Comparison of ENCODE assay signal across 1 cellular context in genomic region chr15:89334510-89335288, GRCh38.
A peak's percentile ranks its signal among the peaks of the same experiment; 100 is the strongest.
TF ChIP-seq lines count a peak whose summit lies in the region.

Gene POLG, minus strand, starts transcription at chr15:89334824. Its CDS starts 1,070 bp downstream, at chr15:89333754.

TF ChIP-seq in K562, 482 proteins besides CTCF, POLR2A, EP300 and RAD21 (continued from another document and continues in another):
- TF ChIP-seq, protein P1, sequence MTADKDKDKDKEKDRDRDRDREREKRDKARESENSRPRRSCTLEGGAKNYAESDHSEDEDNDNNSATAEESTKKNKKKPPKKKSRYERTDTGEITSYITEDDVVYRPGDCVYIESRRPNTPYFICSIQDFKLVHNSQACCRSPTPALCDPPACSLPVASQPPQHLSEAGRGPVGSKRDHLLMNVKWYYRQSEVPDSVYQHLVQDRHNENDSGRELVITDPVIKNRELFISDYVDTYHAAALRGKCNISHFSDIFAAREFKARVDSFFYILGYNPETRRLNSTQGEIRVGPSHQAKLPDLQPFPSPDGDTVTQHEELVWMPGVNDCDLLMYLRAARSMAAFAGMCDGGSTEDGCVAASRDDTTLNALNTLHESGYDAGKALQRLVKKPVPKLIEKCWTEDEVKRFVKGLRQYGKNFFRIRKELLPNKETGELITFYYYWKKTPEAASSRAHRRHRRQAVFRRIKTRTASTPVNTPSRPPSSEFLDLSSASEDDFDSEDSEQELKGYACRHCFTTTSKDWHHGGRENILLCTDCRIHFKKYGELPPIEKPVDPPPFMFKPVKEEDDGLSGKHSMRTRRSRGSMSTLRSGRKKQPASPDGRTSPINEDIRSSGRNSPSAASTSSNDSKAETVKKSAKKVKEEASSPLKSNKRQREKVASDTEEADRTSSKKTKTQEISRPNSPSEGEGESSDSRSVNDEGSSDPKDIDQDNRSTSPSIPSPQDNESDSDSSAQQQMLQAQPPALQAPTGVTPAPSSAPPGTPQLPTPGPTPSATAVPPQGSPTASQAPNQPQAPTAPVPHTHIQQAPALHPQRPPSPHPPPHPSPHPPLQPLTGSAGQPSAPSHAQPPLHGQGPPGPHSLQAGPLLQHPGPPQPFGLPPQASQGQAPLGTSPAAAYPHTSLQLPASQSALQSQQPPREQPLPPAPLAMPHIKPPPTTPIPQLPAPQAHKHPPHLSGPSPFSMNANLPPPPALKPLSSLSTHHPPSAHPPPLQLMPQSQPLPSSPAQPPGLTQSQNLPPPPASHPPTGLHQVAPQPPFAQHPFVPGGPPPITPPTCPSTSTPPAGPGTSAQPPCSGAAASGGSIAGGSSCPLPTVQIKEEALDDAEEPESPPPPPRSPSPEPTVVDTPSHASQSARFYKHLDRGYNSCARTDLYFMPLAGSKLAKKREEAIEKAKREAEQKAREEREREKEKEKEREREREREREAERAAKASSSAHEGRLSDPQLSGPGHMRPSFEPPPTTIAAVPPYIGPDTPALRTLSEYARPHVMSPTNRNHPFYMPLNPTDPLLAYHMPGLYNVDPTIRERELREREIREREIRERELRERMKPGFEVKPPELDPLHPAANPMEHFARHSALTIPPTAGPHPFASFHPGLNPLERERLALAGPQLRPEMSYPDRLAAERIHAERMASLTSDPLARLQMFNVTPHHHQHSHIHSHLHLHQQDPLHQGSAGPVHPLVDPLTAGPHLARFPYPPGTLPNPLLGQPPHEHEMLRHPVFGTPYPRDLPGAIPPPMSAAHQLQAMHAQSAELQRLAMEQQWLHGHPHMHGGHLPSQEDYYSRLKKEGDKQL (CRISPR knock-in tag; IDR thresholded peaks at IDR 0.05; ENCODE audit: borderline replicate concordance), result no peak; the same call in 1 of the 2 replicates
- TF ChIP-seq ATF2 (CRISPR knock-in tag; IDR thresholded peaks at IDR 0.05), result no peak
- no peak for TF ChIP-seq ZNF512 (tag; IDR thresholded peaks at IDR 0.05)
- TF ChIP-seq, protein P2, sequence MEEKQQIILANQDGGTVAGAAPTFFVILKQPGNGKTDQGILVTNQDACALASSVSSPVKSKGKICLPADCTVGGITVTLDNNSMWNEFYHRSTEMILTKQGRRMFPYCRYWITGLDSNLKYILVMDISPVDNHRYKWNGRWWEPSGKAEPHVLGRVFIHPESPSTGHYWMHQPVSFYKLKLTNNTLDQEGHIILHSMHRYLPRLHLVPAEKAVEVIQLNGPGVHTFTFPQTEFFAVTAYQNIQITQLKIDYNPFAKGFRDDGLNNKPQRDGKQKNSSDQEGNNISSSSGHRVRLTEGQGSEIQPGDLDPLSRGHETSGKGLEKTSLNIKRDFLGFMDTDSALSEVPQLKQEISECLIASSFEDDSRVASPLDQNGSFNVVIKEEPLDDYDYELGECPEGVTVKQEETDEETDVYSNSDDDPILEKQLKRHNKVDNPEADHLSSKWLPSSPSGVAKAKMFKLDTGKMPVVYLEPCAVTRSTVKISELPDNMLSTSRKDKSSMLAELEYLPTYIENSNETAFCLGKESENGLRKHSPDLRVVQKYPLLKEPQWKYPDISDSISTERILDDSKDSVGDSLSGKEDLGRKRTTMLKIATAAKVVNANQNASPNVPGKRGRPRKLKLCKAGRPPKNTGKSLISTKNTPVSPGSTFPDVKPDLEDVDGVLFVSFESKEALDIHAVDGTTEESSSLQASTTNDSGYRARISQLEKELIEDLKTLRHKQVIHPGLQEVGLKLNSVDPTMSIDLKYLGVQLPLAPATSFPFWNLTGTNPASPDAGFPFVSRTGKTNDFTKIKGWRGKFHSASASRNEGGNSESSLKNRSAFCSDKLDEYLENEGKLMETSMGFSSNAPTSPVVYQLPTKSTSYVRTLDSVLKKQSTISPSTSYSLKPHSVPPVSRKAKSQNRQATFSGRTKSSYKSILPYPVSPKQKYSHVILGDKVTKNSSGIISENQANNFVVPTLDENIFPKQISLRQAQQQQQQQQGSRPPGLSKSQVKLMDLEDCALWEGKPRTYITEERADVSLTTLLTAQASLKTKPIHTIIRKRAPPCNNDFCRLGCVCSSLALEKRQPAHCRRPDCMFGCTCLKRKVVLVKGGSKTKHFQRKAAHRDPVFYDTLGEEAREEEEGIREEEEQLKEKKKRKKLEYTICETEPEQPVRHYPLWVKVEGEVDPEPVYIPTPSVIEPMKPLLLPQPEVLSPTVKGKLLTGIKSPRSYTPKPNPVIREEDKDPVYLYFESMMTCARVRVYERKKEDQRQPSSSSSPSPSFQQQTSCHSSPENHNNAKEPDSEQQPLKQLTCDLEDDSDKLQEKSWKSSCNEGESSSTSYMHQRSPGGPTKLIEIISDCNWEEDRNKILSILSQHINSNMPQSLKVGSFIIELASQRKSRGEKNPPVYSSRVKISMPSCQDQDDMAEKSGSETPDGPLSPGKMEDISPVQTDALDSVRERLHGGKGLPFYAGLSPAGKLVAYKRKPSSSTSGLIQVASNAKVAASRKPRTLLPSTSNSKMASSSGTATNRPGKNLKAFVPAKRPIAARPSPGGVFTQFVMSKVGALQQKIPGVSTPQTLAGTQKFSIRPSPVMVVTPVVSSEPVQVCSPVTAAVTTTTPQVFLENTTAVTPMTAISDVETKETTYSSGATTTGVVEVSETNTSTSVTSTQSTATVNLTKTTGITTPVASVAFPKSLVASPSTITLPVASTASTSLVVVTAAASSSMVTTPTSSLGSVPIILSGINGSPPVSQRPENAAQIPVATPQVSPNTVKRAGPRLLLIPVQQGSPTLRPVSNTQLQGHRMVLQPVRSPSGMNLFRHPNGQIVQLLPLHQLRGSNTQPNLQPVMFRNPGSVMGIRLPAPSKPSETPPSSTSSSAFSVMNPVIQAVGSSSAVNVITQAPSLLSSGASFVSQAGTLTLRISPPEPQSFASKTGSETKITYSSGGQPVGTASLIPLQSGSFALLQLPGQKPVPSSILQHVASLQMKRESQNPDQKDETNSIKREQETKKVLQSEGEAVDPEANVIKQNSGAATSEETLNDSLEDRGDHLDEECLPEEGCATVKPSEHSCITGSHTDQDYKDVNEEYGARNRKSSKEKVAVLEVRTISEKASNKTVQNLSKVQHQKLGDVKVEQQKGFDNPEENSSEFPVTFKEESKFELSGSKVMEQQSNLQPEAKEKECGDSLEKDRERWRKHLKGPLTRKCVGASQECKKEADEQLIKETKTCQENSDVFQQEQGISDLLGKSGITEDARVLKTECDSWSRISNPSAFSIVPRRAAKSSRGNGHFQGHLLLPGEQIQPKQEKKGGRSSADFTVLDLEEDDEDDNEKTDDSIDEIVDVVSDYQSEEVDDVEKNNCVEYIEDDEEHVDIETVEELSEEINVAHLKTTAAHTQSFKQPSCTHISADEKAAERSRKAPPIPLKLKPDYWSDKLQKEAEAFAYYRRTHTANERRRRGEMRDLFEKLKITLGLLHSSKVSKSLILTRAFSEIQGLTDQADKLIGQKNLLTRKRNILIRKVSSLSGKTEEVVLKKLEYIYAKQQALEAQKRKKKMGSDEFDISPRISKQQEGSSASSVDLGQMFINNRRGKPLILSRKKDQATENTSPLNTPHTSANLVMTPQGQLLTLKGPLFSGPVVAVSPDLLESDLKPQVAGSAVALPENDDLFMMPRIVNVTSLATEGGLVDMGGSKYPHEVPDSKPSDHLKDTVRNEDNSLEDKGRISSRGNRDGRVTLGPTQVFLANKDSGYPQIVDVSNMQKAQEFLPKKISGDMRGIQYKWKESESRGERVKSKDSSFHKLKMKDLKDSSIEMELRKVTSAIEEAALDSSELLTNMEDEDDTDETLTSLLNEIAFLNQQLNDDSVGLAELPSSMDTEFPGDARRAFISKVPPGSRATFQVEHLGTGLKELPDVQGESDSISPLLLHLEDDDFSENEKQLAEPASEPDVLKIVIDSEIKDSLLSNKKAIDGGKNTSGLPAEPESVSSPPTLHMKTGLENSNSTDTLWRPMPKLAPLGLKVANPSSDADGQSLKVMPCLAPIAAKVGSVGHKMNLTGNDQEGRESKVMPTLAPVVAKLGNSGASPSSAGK (IDR thresholded peaks at IDR 0.05), result peak; percentile 11; the same call in 1 of the 2 replicates
- no peak for TF ChIP-seq ZNF23 (CRISPR knock-in tag; IDR thresholded peaks at IDR 0.05)
- TF ChIP-seq ZNF518B (CRISPR knock-in tag; IDR thresholded peaks at IDR 0.05), result no peak
- no peak for TF ChIP-seq ZNF785 (CRISPR knock-in tag; IDR thresholded peaks at IDR 0.05)
- no peak for TF ChIP-seq SNIP1 (IDR thresholded peaks at IDR 0.05; ENCODE audit: low read depth)
- peak; percentile 63; the same call in 1 of the 2 replicates for TF ChIP-seq CHAMP1 (IDR thresholded peaks at IDR 0.05)
- TF ChIP-seq CEBPB (tag; IDR thresholded peaks at IDR 0.05), result peak; percentile 85
- TF ChIP-seq BRD4 (IDR thresholded peaks at IDR 0.05), result peak; percentile 89; the same call in 1 of the 2 replicates
- TF ChIP-seq ZSCAN32 (CRISPR knock-in tag; IDR thresholded peaks at IDR 0.05), result no peak
- TF ChIP-seq ZNF561 (CRISPR knock-in tag; conservative IDR thresholded peaks at IDR 0.05), result no peak
- TF ChIP-seq ARID1B (IDR thresholded peaks at IDR 0.05), result peak; percentile 28; the same call in 1 of the 2 replicates
- TF ChIP-seq ZZZ3 (IDR thresholded peaks at IDR 0.05), result no peak
- TF ChIP-seq ZNF175 (CRISPR knock-in tag; IDR thresholded peaks at IDR 0.05; ENCODE audit: low read depth), result peak; percentile 63; the same call in 1 of the 2 replicates
- TF ChIP-seq ZNF644 (tag; IDR thresholded peaks at IDR 0.05; ENCODE audit: low read depth), result no peak; the same call in 1 of the 2 replicates
- peak; percentile 95 for TF ChIP-seq HMBOX1 (IDR thresholded peaks at IDR 0.05)
- no peak for TF ChIP-seq HINFP (tag; conservative IDR thresholded peaks at IDR 0.05; ENCODE audit: low read depth)
